ENCODE assay signal across 21 cellular contexts in the genomic region with DNA sequence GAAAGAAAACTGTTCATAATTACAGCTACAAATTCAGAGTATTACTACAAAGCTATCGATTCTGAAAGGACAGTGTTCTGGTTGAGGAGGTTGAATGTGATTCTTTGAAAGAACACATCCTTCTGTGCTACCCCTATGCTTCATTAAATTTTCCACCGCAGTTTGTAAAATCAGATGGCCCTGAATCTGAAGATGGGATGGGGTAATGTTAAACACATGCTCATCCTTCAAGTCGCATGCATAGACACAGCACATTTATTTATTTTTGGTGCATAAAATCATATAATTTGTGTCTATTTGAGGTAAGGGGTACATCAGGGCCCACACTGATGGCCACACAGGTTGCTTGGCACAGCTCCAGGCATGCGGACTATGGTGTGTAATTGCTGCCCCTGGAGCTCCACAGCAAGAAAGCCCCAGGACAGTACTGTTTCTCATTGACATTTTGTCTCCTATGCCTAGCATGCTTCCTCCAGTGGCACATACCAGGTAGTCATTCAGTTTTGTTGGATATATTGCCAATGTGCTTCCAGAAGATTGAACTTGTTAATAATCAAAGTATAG.
DNase-seq lines count a peak whose midpoint lies in the region; ATAC-seq and TF ChIP-seq lines count a peak whose summit lies in the region.
"Had no signal": no experiment of that assay in that cellular context is flagged by ENCODE, and none has a peak within 500 bp of the region (broad histone marks: within the 10 kb centered on the region; RNA-seq: fewer than 3 reads in every experiment).

No MANE protein-coding gene starts in this region.

- H3K4me1 ChIP-seq in fibroblast of lung (ENCODE audit: control insufficient read depth, extremely low read depth, insufficient read depth, low read length) (peaks cover 18% of the 10 kb centered on the region), parathyroid adenoma (peaks cover 15% of the 10 kb centered on the region), upper lobe of right lung (no peaks in the 10 kb centered on the region), ascending aorta (peaks cover 2 to 5% of the 10 kb centered on the region in 2 donors)

- H3K4me3 ChIP-seq in fibroblast of lung (replicated peaks in 1 of 4; ENCODE audit: control extremely low read depth in 1 of 4, insufficient read depth in 1 of 4, low read depth in 3 of 4, low read length in 4 of 4) (peak overlapping the region in 1 of 4 experiments; percentile 8), parathyroid adenoma (ENCODE audit: low read depth, low read length) (no peak overlapping the region), upper lobe of right lung (no peak overlapping the region), ascending aorta (no peak overlapping the region)
- H3K4me3 ChIP-seq: left lung, testis had no signal

- H3K36me3 ChIP-seq in fibroblast of lung (ENCODE audit: control insufficient read depth, insufficient read depth, low read length) = no peaks in the 10 kb centered on the region
- H3K36me3 ChIP-seq in parathyroid adenoma (ENCODE audit: control insufficient read depth, insufficient read depth, low read length) = no peaks in the 10 kb centered on the region
- H3K36me3 ChIP-seq in upper lobe of right lung = no peaks in the 10 kb centered on the region
- no peaks in the 10 kb centered on the region for H3K36me3 ChIP-seq in ascending aorta
- H3K36me3 ChIP-seq: left lung had no signal

- intact Hi-C loops in upper lobe of right lung (cut with DNase I) (no loop called here), ascending aorta (cut with DNase I) (no loop called here)

- H3K27ac ChIP-seq in fibroblast of lung (ENCODE audit: insufficient read depth, low read length) (peak overlapping the region; percentile 84), parathyroid adenoma (peak overlapping the region; percentile 36), upper lobe of right lung (peak overlapping the region; percentile 55), ascending aorta (peak overlapping the region in 1 of 2 donors; percentile 20)

- TF ChIP-seq CTCF in fibroblast of lung (conservative IDR thresholded peaks at IDR 0.05 in 1 of 2, IDR thresholded peaks at IDR 0.05 in 1 of 2; ENCODE audit: low read depth in 1 of 2, low read length in 2 of 2) (no peak), parathyroid adenoma (IDR thresholded peaks at IDR 0.05) (no peak), upper lobe of right lung (IDR thresholded peaks at IDR 0.05) (no peak), ascending aorta (IDR thresholded peaks at IDR 0.05) (no peak)

- H3K9me3 ChIP-seq in fibroblast of lung (ENCODE audit: control insufficient read depth, insufficient read depth, low read depth, low read length) (no peaks in the 10 kb centered on the region), parathyroid adenoma (ENCODE audit: control insufficient read depth, low read length) (no peaks in the 10 kb centered on the region), upper lobe of right lung (no peaks in the 10 kb centered on the region), ascending aorta (no peaks in the 10 kb centered on the region)
- H3K9me3 ChIP-seq: left lung, testis had no signal

- no peaks in the 10 kb centered on the region for H4K20me1 ChIP-seq in fibroblast of lung (ENCODE audit: control insufficient read depth, extremely low read depth, insufficient read depth, low read length)

- H3K27me3 ChIP-seq in fibroblast of lung (ENCODE audit: control insufficient read depth, insufficient read depth, low read length) (no peaks in the 10 kb centered on the region), parathyroid adenoma (ENCODE audit: control insufficient read depth, insufficient read depth, low read length) (no peaks in the 10 kb centered on the region), upper lobe of right lung (no peaks in the 10 kb centered on the region), ascending aorta (no peaks in the 10 kb centered on the region)
- H3K27me3 ChIP-seq: left lung, testis had no signal

- H3K79me2 ChIP-seq in fibroblast of lung (ENCODE audit: control insufficient read depth, insufficient read depth, low read length) = no peaks in the 10 kb centered on the region
- no peaks in the 10 kb centered on the region for H3K79me2 ChIP-seq in parathyroid adenoma

- ATAC-seq in upper lobe of right lung = no peak
- ATAC-seq: activated naive CD4-positive, alpha-beta T cell treated with anti-CD3 and anti-CD28 coated beads, Interleukin-2, amount 50 U/mL, for 72 hours; naive thymus-derived CD8-positive, alpha-beta T cell had no signal

- DNase-seq in NCI-H2227 (lab: John Stamatoyannopoulos, UW; ENCODE audit: unreplicated experiment) (peak; percentile 37), NCI-H2227 treated with DMSO at 0.1 percent for 48 hours (lab: John Stamatoyannopoulos, UW) (no peak), fibroblast of lung (ENCODE audit: low read depth in 2 of 2) (no peak), upper lobe of right lung (no peak), NCI-H128 (lab: John Stamatoyannopoulos, UW; ENCODE audit: unreplicated experiment) (no peak), ascending aorta (ENCODE audit: low spot score in 2 of 2) (no peak)
- no peak for DNase-seq in activated CD4-positive, alpha-beta T cell treated with anti-CD3 and anti-CD28 coated beads for 1 hour
- DNase-seq: 8988T; activated CD4-positive, alpha-beta T cell treated with anti-CD3 and anti-CD28 coated beads, Interleukin-2, amount 50 U/mL, for 48 hours; activated T-cell treated with anti-CD3 and anti-CD28 coated beads, Interleukin-2, amount 50 U/mL, for 1 hour; DMS79; effector CD4-positive, alpha-beta T cell; MV-4-11; naive thymus-derived CD8-positive, alpha-beta T cell; NCI-H2029 treated with DMSO at 0.1 percent for 48 hours; NCI-H748 treated with DMSO at 0.1 percent for 48 hours; stimulated activated CD4-positive, alpha-beta T cell treated with anti-CD3 and anti-CD28 coated beads, Interleukin-1b, Interleukin-23, amount 100 ng/mL, for 48 hours had no signal

- H3K4me2 ChIP-seq in fibroblast of lung (ENCODE audit: extremely low read depth, insufficient read depth, low read length) = peak overlapping the region; percentile 65
- no peak overlapping the region for H3K4me2 ChIP-seq in parathyroid adenoma (ENCODE audit: low read length)

- H2AFZ ChIP-seq in fibroblast of lung (ENCODE audit: low read length) = peak overlapping the region; percentile 73
- peak overlapping the region; percentile 58 for H2AFZ ChIP-seq in parathyroid adenoma

- no peak overlapping the region for H3K9ac ChIP-seq in fibroblast of lung (ENCODE audit: insufficient read depth, low read length)
- no peak overlapping the region for H3K9ac ChIP-seq in parathyroid adenoma
